In genomic region chr19:30587869-30588268, GRCh38 we compare ENCODE assay signal across 13 cellular contexts.
"Had no signal": no experiment of that assay in that cellular context is flagged by ENCODE, and none has a peak within 500 bp of the region (broad histone marks: within the 10 kb centered on the region; RNA-seq: fewer than 3 reads in every experiment).

No MANE protein-coding gene starts in this region.

- DNase-seq: activated CD4-positive, alpha-beta T cell treated with anti-CD3 and anti-CD28 coated beads, Interleukin-2, amount 50 U/mL, for 4 hours; activated effector memory CD4-positive, alpha-beta T cell treated with anti-CD3 and anti-CD28 coated beads, Interleukin-2, amount 50 U/mL, for 16 hours; activated T-cell treated with anti-CD3 and anti-CD28 coated beads, Interleukin-2, amount 50 U/mL, for 4 hours; amniotic stem cell; cerebellar nuclear complex; dermis blood vessel endothelial cell; heart left ventricle; left ventricle myocardium superior; mesendoderm; nephron progenitor cell; sigmoid colon; stimulated activated CD4-positive, alpha-beta T cell treated with anti-CD3 and anti-CD28 coated beads, Interleukin-12 subunit alpha, Interleukin-12 subunit beta, amount 100 ng/mL, for 4 hours; stimulated activated naive CD4-positive, alpha-beta T cell had no signal

- H3K4me3 ChIP-seq: heart left ventricle, sigmoid colon had no signal

- H3K27ac ChIP-seq: heart left ventricle, sigmoid colon had no signal

- H3K36me3 ChIP-seq: heart left ventricle, sigmoid colon had no signal

- H3K9me3 ChIP-seq: heart left ventricle, sigmoid colon had no signal

- H3K27me3 ChIP-seq: sigmoid colon had no signal
